ENCODE assay signal across 8 cellular contexts in genomic region chr5:141960449-141961323, GRCh38. TPM values are rescaled to one million over a fixed set of nuclear protein-coding genes. Genes with fewer than 3 reads are reported as not detected.
DNase-seq lines count a peak whose midpoint lies in the region; ATAC-seq and TF ChIP-seq lines count a peak whose summit lies in the region.

No MANE protein-coding gene starts in this region.

- intact Hi-C loops in colonic mucosa (cut with DNase I) (loop anchor here (2.0 to 10.0 kb wide), 3 partner anchors 72 to 268 kb away; no protein-coding TSS in a partner anchor), lower lobe of right lung (cut with DNase I) (no loop called here)

- H3K27me3 ChIP-seq in CD4-positive, CD25-positive, alpha-beta regulatory T cell (ENCODE audit: control insufficient read depth, insufficient read depth, low read length): no peaks in the 10 kb centered on the region
- H3K27me3 ChIP-seq in colonic mucosa (no peaks in the 10 kb centered on the region), lower lobe of right lung (ENCODE audit: low read depth) (no peaks in the 10 kb centered on the region)

- TF ChIP-seq CTCF in colonic mucosa (IDR thresholded peaks at IDR 0.05) (peak; percentile 87), lower lobe of right lung (IDR thresholded peaks at IDR 0.05) (peak; percentile 93)

- peak overlapping the region; percentile 87 to 98 (median 92) for H3K27ac Mint-ChIP-seq in CD4-positive, CD25-positive, alpha-beta regulatory T cell

- no peaks in the 10 kb centered on the region for H3K36me3 ChIP-seq in CD4-positive, CD25-positive, alpha-beta regulatory T cell (ENCODE audit: control insufficient read depth, insufficient read depth, low read length)
- H3K36me3 ChIP-seq in colonic mucosa: no peaks in the 10 kb centered on the region
- H3K36me3 ChIP-seq in lower lobe of right lung: no peaks in the 10 kb centered on the region

- peak overlapping the region in 3 of 4 donors; percentile 34 to 76 (median 74) for H3K4me3 Mint-ChIP-seq in CD4-positive, CD25-positive, alpha-beta regulatory T cell

- peak; percentile 82 to 95 (median 90) for DNase-seq in CD4-positive, CD25-positive, alpha-beta regulatory T cell
- DNase-seq in NCI-H526 (lab: John Stamatoyannopoulos, UW) (peak; percentile 80 to 93), colonic mucosa (peak; percentile 94), lower lobe of right lung (peak; percentile 89)
- peak; percentile 84 to 91 for DNase-seq in activated CD4-positive, alpha-beta T cell treated with anti-CD3 and anti-CD28 coated beads for 4 hours
- DNase-seq in stimulated activated CD8-positive, alpha-beta memory T cell treated with anti-CD3 and anti-CD28 coated beads, Interleukin-12 subunit alpha, Interleukin-12 subunit beta, amount 100 ng/mL, for 4 hours (ENCODE audit: low read depth): peak; percentile 68

- no peaks in the 10 kb centered on the region for H3K9me3 ChIP-seq in CD4-positive, CD25-positive, alpha-beta regulatory T cell (ENCODE audit: control insufficient read depth in 2 of 2, low read length in 2 of 2)
- H3K9me3 ChIP-seq in colonic mucosa: no peaks in the 10 kb centered on the region
- no peaks in the 10 kb centered on the region for H3K9me3 ChIP-seq in lower lobe of right lung

- no peaks in the 10 kb centered on the region for H3K27me3 Mint-ChIP-seq in CD4-positive, CD25-positive, alpha-beta regulatory T cell

- H3K4me1 ChIP-seq in CD4-positive, CD25-positive, alpha-beta regulatory T cell (ENCODE audit: control insufficient read depth, insufficient read depth, low read length, poor library complexity, severe bottlenecking): peaks cover 37% of the 10 kb centered on the region
- H3K4me1 ChIP-seq in colonic mucosa (no peaks in the 10 kb centered on the region), lower lobe of right lung (peaks cover 36% of the 10 kb centered on the region)

- ATAC-seq in CD4-positive, CD25-positive, alpha-beta regulatory T cell (ENCODE audit: low read depth in 2 of 2): peak; percentile 97
- ATAC-seq in GM19351 (IDR thresholded peaks at IDR 0.05; ENCODE audit: unreplicated experiment): peak; percentile 99
- peak; percentile 96 for ATAC-seq in HG03442 (IDR thresholded peaks at IDR 0.05; ENCODE audit: unreplicated experiment)
- peak; percentile 85 to 90 for ATAC-seq in lower lobe of right lung

- H3K27ac ChIP-seq in CD4-positive, CD25-positive, alpha-beta regulatory T cell (ENCODE audit: insufficient read depth, low read length, poor library complexity, severe bottlenecking): peak overlapping the region; percentile 72
- H3K27ac ChIP-seq in colonic mucosa (no peak overlapping the region), lower lobe of right lung (peak overlapping the region; percentile 75)

- peak overlapping the region; percentile 57 for H3K4me3 ChIP-seq in CD4-positive, CD25-positive, alpha-beta regulatory T cell (ENCODE audit: low read depth, low read length)
- H3K4me3 ChIP-seq in colonic mucosa: no peak overlapping the region
- no peak overlapping the region for H3K4me3 ChIP-seq in lower lobe of right lung

- H3K9me3 Mint-ChIP-seq in CD4-positive, CD25-positive, alpha-beta regulatory T cell: peaks cover 0 to 1% (median 0%) of the 10 kb centered on the region in 7 donors

- peaks cover 11 to 50% (median 29%) of the 10 kb centered on the region in 4 donors for H3K4me1 Mint-ChIP-seq in CD4-positive, CD25-positive, alpha-beta regulatory T cell

- H3K9ac ChIP-seq in colonic mucosa (ENCODE audit: low read depth in 2 of 2, low read length in 2 of 2): no peak overlapping the region

- H3K36me3 Mint-ChIP-seq in CD4-positive, CD25-positive, alpha-beta regulatory T cell: peaks cover 3% of the 10 kb centered on the region

RNA-seq across cellular contexts. Expression of gene PCDH12, which starts 2.7 kb away (rescaled TPM):
- total RNA-seq in CD4-positive, CD25-positive, alpha-beta regulatory T cell: not detected
- polyA plus RNA-seq in CD4-positive, CD25-positive, alpha-beta regulatory T cell: under 1 TPM; 0.12 to 0.33 (median 0.20) TPM
- total RNA-seq in colonic mucosa (1 to 10 TPM; 1.1 to 1.3 TPM), lower lobe of right lung (14.9 TPM)

RNA-seq across cellular contexts. Expression of gene RNF14, which starts 8.2 kb away (rescaled TPM):
- total RNA-seq in CD4-positive, CD25-positive, alpha-beta regulatory T cell: 24.4 TPM
- polyA plus RNA-seq in CD4-positive, CD25-positive, alpha-beta regulatory T cell: 10 to 100 TPM; 38.2 to 56.8 (median 48.6) TPM
- total RNA-seq in colonic mucosa: 10 to 100 TPM; 49.4 to 69.8 TPM
- 47.1 TPM for total RNA-seq in lower lobe of right lung

RNA-seq across cellular contexts. Expression of gene DELE1, which starts 37.0 kb away (rescaled TPM):
- 88.7 TPM for total RNA-seq in CD4-positive, CD25-positive, alpha-beta regulatory T cell
- polyA plus RNA-seq in CD4-positive, CD25-positive, alpha-beta regulatory T cell: 10 to 100 TPM; 31.3 to 50.4 (median 34.3) TPM
- 10 to 100 TPM; 69.2 to 69.4 TPM for total RNA-seq in colonic mucosa
- total RNA-seq in lower lobe of right lung: 75.0 TPM

RNA-seq across cellular contexts. Expression of gene GNPDA1, which starts 52.1 kb away (rescaled TPM):
- total RNA-seq in CD4-positive, CD25-positive, alpha-beta regulatory T cell: 7.7 TPM
- 10 to 100 TPM; 21.6 to 25.4 (median 22.9) TPM for polyA plus RNA-seq in CD4-positive, CD25-positive, alpha-beta regulatory T cell
- 10 to 100 TPM; 15.5 to 19.6 TPM for total RNA-seq in colonic mucosa
- 38.3 TPM for total RNA-seq in lower lobe of right lung
